18 cellular contexts compared by ENCODE assay signal in genomic region chr4:43456383-43456782, GRCh38.
DNase-seq lines count a peak whose midpoint lies in the region; ATAC-seq and TF ChIP-seq lines count a peak whose summit lies in the region.
"Had no signal": no experiment of that assay in that cellular context is flagged by ENCODE, and none has a peak within 500 bp of the region (broad histone marks: within the 10 kb centered on the region; RNA-seq: fewer than 3 reads in every experiment).

No MANE protein-coding gene starts in this region.

- H3K9me3 ChIP-seq in MG63, result no peaks in the 10 kb centered on the region
- H3K9me3 ChIP-seq: esophagus squamous epithelium, ovary, thyroid gland had no signal

- no peaks in the 10 kb centered on the region for H3K4me1 Mint-ChIP-seq in activated T-cell treated with anti-CD3 and anti-CD28 coated beads, Interleukin-2, amount 50 U/mL, for 4 hours (ENCODE audit: low read depth)
- H3K4me1 Mint-ChIP-seq: activated naive CD4-positive, alpha-beta T cell treated with anti-CD3 and anti-CD28 coated beads, Interleukin-2, amount 50 U/mL, for 24 hours; IgD-negative memory B cell had no signal

- H3K27me3 Mint-ChIP-seq in activated T-cell treated with anti-CD3 and anti-CD28 coated beads, Interleukin-2, amount 50 U/mL, for 4 hours (ENCODE audit: low read depth), result no peaks in the 10 kb centered on the region
- H3K27me3 Mint-ChIP-seq: activated naive CD4-positive, alpha-beta T cell treated with anti-CD3 and anti-CD28 coated beads, Interleukin-2, amount 50 U/mL, for 24 hours; IgD-negative memory B cell had no signal

- peaks cover 10% of the 10 kb centered on the region for H3K9me3 Mint-ChIP-seq in activated T-cell treated with anti-CD3 and anti-CD28 coated beads, Interleukin-2, amount 50 U/mL, for 4 hours
- H3K9me3 Mint-ChIP-seq: activated naive CD4-positive, alpha-beta T cell treated with anti-CD3 and anti-CD28 coated beads, Interleukin-2, amount 50 U/mL, for 24 hours had no signal

- H3K4me3 Mint-ChIP-seq in activated T-cell treated with anti-CD3 and anti-CD28 coated beads, Interleukin-2, amount 50 U/mL, for 4 hours, result no peak overlapping the region
- H3K4me3 Mint-ChIP-seq: activated naive CD4-positive, alpha-beta T cell treated with anti-CD3 and anti-CD28 coated beads, Interleukin-2, amount 50 U/mL, for 24 hours; IgD-negative memory B cell had no signal

- DNase-seq in AG10803 (ENCODE audit: low read depth), result peak; percentile 72
- DNase-seq in MG63, result peak; percentile 77
- DNase-seq in choroid plexus epithelial cell (ENCODE audit: low read depth), result peak; percentile 88
- peak; percentile 54 for DNase-seq in kidney tubule cell (ENCODE audit: low spot score)
- no peak for DNase-seq in activated T-cell treated with anti-CD3 and anti-CD28 coated beads, Interleukin-2, amount 50 U/mL, for 4 hours
- DNase-seq in T-helper 9 cell, result no peak
- DNase-seq in DMS 273 treated with DMSO at 0.1 percent for 48 hours (lab: John Stamatoyannopoulos, UW), result no peak
- DNase-seq in inferior parietal cortex (ENCODE audit: extremely low spot score), result no peak
- DNase-seq: activated CD4-positive, CD25-positive, alpha-beta regulatory T cell; DMS79; esophagus squamous epithelium; midbrain; NCI-H1105 treated with DMSO at 0.1 percent for 48 hours; NCI-H2227 treated with DMSO at 0.1 percent for 48 hours; ovary; thyroid gland had no signal

- TF ChIP-seq CTCF in AG10803 (conservative IDR thresholded peaks at IDR 0.05; ENCODE audit: low read length) (no peak), choroid plexus epithelial cell (conservative IDR thresholded peaks at IDR 0.05; ENCODE audit: low read depth, low read length) (no peak)

- no peaks in the 10 kb centered on the region for H3K36me3 Mint-ChIP-seq in activated T-cell treated with anti-CD3 and anti-CD28 coated beads, Interleukin-2, amount 50 U/mL, for 4 hours (ENCODE audit: insufficient read depth)
- H3K36me3 Mint-ChIP-seq: activated naive CD4-positive, alpha-beta T cell treated with anti-CD3 and anti-CD28 coated beads, Interleukin-2, amount 50 U/mL, for 24 hours; IgD-negative memory B cell had no signal

- ATAC-seq in activated T-cell treated with anti-CD3 and anti-CD28 coated beads, Interleukin-2, amount 50 U/mL, for 4 hours, result no peak

- H3K4me3 ChIP-seq in AG10803 (ENCODE audit: low read length) (no peak overlapping the region), MG63 (no peak overlapping the region), choroid plexus epithelial cell (ENCODE audit: low read depth, low read length) (no peak overlapping the region)
- H3K4me3 ChIP-seq: esophagus squamous epithelium, ovary, thyroid gland had no signal

- no peaks in the 10 kb centered on the region for H3K27me3 ChIP-seq in MG63
- H3K27me3 ChIP-seq: esophagus squamous epithelium, ovary, thyroid gland had no signal

- no peaks in the 10 kb centered on the region for H3K36me3 ChIP-seq in MG63
- H3K36me3 ChIP-seq: esophagus squamous epithelium, ovary, thyroid gland had no signal

Comparison
In these comparisons a context has a peak if more than half of its experiments do, and no peak if none do; other contexts are left out.
1. DNase-seq: peak in AG10803 (single experiment), MG63 (single experiment), choroid plexus epithelial cell (single experiment) and kidney tubule cell (single experiment); none in activated T-cell treated with anti-CD3 and anti-CD28 coated beads, Interleukin-2, amount 50 U/mL, for 4 hours (single experiment), T-helper 9 cell (single experiment), DMS 273 treated with DMSO at 0.1 percent for 48 hours (single experiment) and inferior parietal cortex (single experiment).